In the genomic region with DNA sequence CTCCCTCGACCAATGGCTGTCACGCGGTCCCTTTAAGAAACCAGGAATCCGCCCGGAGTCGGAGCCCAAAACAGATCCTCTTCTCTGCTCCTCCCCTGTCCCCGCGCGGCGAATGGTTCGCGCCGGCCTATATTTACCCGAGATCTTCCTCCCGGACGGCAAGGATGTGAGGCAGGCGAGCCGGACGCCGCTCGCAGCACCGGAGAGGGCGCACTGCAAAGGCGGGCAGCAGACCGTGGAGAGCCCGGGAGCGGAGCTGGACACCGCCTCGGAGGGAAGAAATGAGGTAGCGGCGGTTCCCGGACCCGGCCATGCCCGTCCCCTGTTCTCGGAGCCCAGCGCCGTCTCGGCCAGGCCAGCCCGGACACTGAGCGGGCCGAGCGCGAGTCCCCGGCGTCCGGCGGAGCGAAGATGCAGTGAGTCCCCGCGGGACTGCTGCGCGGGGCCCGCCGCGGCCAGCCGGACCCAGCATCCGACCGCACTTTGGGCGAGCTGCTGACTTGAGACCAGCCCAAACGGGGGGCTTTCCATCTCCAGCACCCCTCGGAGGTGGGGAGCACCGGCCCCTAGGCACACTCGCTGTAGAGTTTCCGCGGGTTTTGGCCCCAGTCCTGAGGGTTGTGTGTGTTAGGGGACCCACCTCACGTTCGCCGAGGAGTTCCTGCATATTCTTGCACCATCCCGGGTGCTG, we compare ENCODE assay signal across 8 cellular contexts. TPM values are rescaled to one million over a fixed set of nuclear protein-coding genes. Genes with fewer than 3 reads are reported as not detected.
DNase-seq lines count a peak whose midpoint lies in the region; ATAC-seq and TF ChIP-seq lines count a peak whose summit lies in the region.

A gene with protein sequence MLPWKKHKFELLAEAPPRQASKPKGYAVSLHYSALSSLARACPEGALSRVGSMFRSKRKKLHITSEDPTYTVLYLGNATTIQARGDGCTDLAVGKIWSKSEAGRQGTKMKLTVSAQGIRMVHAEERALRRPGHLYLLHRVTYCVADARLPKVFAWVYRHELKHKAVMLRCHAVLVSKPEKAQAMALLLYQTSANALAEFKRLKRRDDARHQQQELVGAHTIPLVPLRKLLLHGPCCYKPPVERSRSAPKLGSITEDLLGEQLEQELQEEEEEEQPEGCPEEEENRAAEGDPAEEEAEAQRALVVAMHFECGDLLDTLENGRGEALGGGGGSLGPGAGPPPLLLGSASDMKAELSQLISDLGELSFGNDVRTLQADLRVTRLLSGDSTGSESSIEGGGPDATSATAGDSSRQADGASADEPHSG (plus strand): TSS at position 161 of the 691 bp plus-strand sequence. CDS start 944 bp downstream, outside the sequence.

- H3K4me1 ChIP-seq in OCI-LY1 (ENCODE audit: insufficient read depth, low read length, severe bottlenecking): peaks cover 57% of the 10 kb centered on the region

- H3K4me2 ChIP-seq in OCI-LY1 (ENCODE audit: low read length): peak within 1 kb of the TSS; percentile 69

- H3K9me2 ChIP-seq in OCI-LY1 (ENCODE audit: low read depth, low read length): no peaks in the 10 kb centered on the region

- TF ChIP-seq CTCF in OCI-LY1 (IDR thresholded peaks at IDR 0.05; ENCODE audit: low read length): no peak

- ATAC-seq in GM18909 (IDR thresholded peaks at IDR 0.05; ENCODE audit: poor library complexity, unreplicated experiment): peak; percentile 49

- H2AFZ ChIP-seq in OCI-LY1 (ENCODE audit: low read length): no peak within 1 kb of the TSS

- no peak within 1 kb of the TSS; the same call in 1 of the 2 replicates for H3K9ac ChIP-seq in OCI-LY1 (ENCODE audit: low read length)

- no peaks in the 10 kb centered on the region for H3K36me3 ChIP-seq in OCI-LY1 (ENCODE audit: insufficient read depth, low read length)

- H3K9me3 ChIP-seq in OCI-LY1 (ENCODE audit: low read length): no peaks in the 10 kb centered on the region

- H3K79me2 ChIP-seq in OCI-LY1 (ENCODE audit: insufficient read depth, low read length): no peaks in the 10 kb centered on the region

- peak within 1 kb of the TSS; percentile 54 for H3K4me3 ChIP-seq in OCI-LY1 (ENCODE audit: low read depth, low read length, poor library complexity, severe bottlenecking)

- peaks cover 13% of the 10 kb centered on the region; the same call in 1 of the 2 replicates for H3K27me3 ChIP-seq in OCI-LY1 (ENCODE audit: insufficient read depth, low read length)

- DNase-seq in AG08395 (ENCODE audit: low spot score): peak; percentile 96
- peak; percentile 56 for DNase-seq in HT-29 (ENCODE audit: low spot score)
- DNase-seq in activated T-cell treated with anti-CD3 and anti-CD28 coated beads for 24 hours (ENCODE audit: low read depth): peak; percentile 70
- peak; percentile 94 for DNase-seq in epidermal melanocyte (ENCODE audit: insufficient read length, low spot score)
- peak; percentile 80 for DNase-seq in midbrain (lab: John Stamatoyannopoulos, UW)
- DNase-seq in stimulated activated CD8-positive, alpha-beta memory T cell treated with anti-CD3 and anti-CD28 coated beads, Interleukin-15, amount 100 ng/mL, for 4 hours (ENCODE audit: low read depth in 2 of 2): peak; percentile 55 to 61

- H3F3A ChIP-seq in OCI-LY1 (ENCODE audit: insufficient read depth, low read length): peaks cover 5% of the 10 kb centered on the region; the same call in 1 of the 2 replicates

- no peaks in the 10 kb centered on the region for H4K20me1 ChIP-seq in OCI-LY1 (ENCODE audit: insufficient read depth, low read length)

- no peak within 1 kb of the TSS for H3K27ac ChIP-seq in OCI-LY1 (ENCODE audit: low read depth, low read length, poor library complexity, severe bottlenecking)

RNA-seq across cellular contexts. Expression of the gene that starts here (rescaled TPM):
- 0.33 and 0.57 TPM in 2 replicates for total RNA-seq in HT-29 (2014; rRNA removed; shearing (Covaris generic))

Comparison
In these comparisons a context has a peak if more than half of its experiments do, and no peak if none do; other contexts are left out.
1. Peak in DNase-seq in HT-29; RNA of the gene not detected or under 1 TPM.